Comparison of ENCODE assay signal across 33 cellular contexts in genomic region chr3:132117642-132118041, GRCh38.
"Had no signal": no experiment of that assay in that cellular context is flagged by ENCODE, and none has a peak within 500 bp of the region (broad histone marks: within the 10 kb centered on the region; RNA-seq: fewer than 3 reads in every experiment).

No MANE protein-coding gene starts in this region.

- H3K4me2 ChIP-seq: smooth muscle cell had no signal

- H3K4me1 ChIP-seq: breast epithelium, gastrocnemius medialis, left lung, suprapubic skin, tibial nerve had no signal

- FAIRE-seq: astrocyte, colon, islet of Langerhans had no signal

- H3K27ac ChIP-seq: breast epithelium, gastrocnemius medialis, left lung, ovary, suprapubic skin, tibial nerve had no signal

- ATAC-seq: activated T-cell treated with anti-CD3 and anti-CD28 coated beads, Interleukin-2, amount 50 U/mL, for 4 hours; activated T-helper 17 cell treated with anti-CD3 and anti-CD28 coated beads, Interleukin-2, amount 50 U/mL, for 72 hours; gastrocnemius medialis; left lung; mucosa of descending colon; sciatic nerve; T-helper 17 cell; WTC11 had no signal

- H3K4me3 ChIP-seq: breast epithelium, gastrocnemius medialis, left lung, lung, mucosa of descending colon, ovary, smooth muscle cell, suprapubic skin, tibial nerve had no signal

- H3K9me3 ChIP-seq: gastrocnemius medialis, left lung, mucosa of descending colon, ovary had no signal

- H3K36me3 ChIP-seq: breast epithelium, gastrocnemius medialis, left lung, ovary, suprapubic skin, tibial nerve had no signal

- H3K27me3 ChIP-seq: breast epithelium, gastrocnemius medialis, left lung, ovary, suprapubic skin, tibial nerve had no signal

- DNase-seq: activated CD4-positive, alpha-beta memory T cell treated with anti-CD3 and anti-CD28 coated beads, Interleukin-2, amount 10 ng/mL, durations not matched to agents 7 days and 5 days; activated CD4-positive, alpha-beta T cell treated with anti-CD3 and anti-CD28 coated beads for 1 hour; activated CD4-positive, alpha-beta T cell treated with anti-CD3 and anti-CD28 coated beads, Interleukin-2, amount 10 ng/mL, durations not matched to agents 7 days and 5 days; activated CD8-positive, alpha-beta memory T cell treated with anti-CD3 and anti-CD28 coated beads, Interleukin-2, amount 50 U/mL, for 48 hours; activated gamma-delta T cell treated with Interleukin-2 at 50 U/mL for 16 hours; activated naive CD4-positive, alpha-beta T cell treated with anti-CD3 and anti-CD28 coated beads, Interleukin-2, amount 50 U/mL, for 16 hours; activated T-cell treated with anti-CD3 and anti-CD28 coated beads, Interleukin-2, amount 50 U/mL, for 4 hours; amniotic stem cell; dermis blood vessel endothelial cell; effector CD4-positive, alpha-beta T cell; gastrocnemius medialis; glutamatergic neuron; mucosa of descending colon; naive B cell; nephron progenitor cell; ovary; retina; stimulated activated CD4-positive, alpha-beta T cell treated with anti-CD3 and anti-CD28 coated beads, Interleukin-2, amount 100 ng/mL, for 24 hours; stimulated activated naive CD4-positive, alpha-beta T cell; T-helper 17 cell; T1000 had no signal
